ENCODE assay signal across 9 cellular contexts in genomic region chr2:158745067-158745865, GRCh38. TPM values are rescaled to one million over a fixed set of nuclear protein-coding genes. Genes with fewer than 3 reads are reported as not detected.
DNase-seq lines count a peak whose midpoint lies in the region; ATAC-seq and TF ChIP-seq lines count a peak whose summit lies in the region.
"Had no signal": no experiment of that assay in that cellular context is flagged by ENCODE, and none has a peak within 500 bp of the region (broad histone marks: within the 10 kb centered on the region; RNA-seq: fewer than 3 reads in every experiment).

No MANE protein-coding gene starts in this region.

- intact Hi-C loops in psoas muscle (cut with DNase I) = no loop called here

- peaks cover 23% of the 10 kb centered on the region for H3K27me3 Mint-ChIP-seq in activated naive CD8-positive, alpha-beta T cell treated with anti-CD3 and anti-CD28 coated beads, Interleukin-2, amount 50 U/mL, for 24 hours

- ATAC-seq in HG03175 (IDR thresholded peaks at IDR 0.05; ENCODE audit: unreplicated experiment) (peak; percentile 58), psoas muscle (peak in 1 of 4 donors; percentile 36)
- peak; percentile 38 for ATAC-seq in activated naive CD8-positive, alpha-beta T cell treated with anti-CD3 and anti-CD28 coated beads, Interleukin-2, amount 50 U/mL, for 24 hours
- ATAC-seq: effector memory CD8-positive, alpha-beta T cell had no signal

- H3K9me3 Mint-ChIP-seq in activated naive CD8-positive, alpha-beta T cell treated with anti-CD3 and anti-CD28 coated beads, Interleukin-2, amount 50 U/mL, for 24 hours = no peaks in the 10 kb centered on the region
- H3K9me3 Mint-ChIP-seq: effector memory CD8-positive, alpha-beta T cell had no signal

- H3K27ac Mint-ChIP-seq in activated naive CD8-positive, alpha-beta T cell treated with anti-CD3 and anti-CD28 coated beads, Interleukin-2, amount 50 U/mL, for 24 hours = no peak overlapping the region

- H3K36me3 ChIP-seq in right atrium auricular region (no peaks in the 10 kb centered on the region), psoas muscle (ENCODE audit: insufficient read depth in 1 of 2, low read depth in 1 of 2) (no peaks in the 10 kb centered on the region)
- H3K36me3 ChIP-seq in effector memory CD4-positive, alpha-beta T cell (ENCODE audit: control insufficient read depth, insufficient read depth, low read length) = no peaks in the 10 kb centered on the region

- peak; percentile 28 to 70 for TF ChIP-seq CTCF in right atrium auricular region (IDR thresholded peaks at IDR 0.05)
- TF ChIP-seq CTCF in psoas muscle (IDR thresholded peaks at IDR 0.05) = peak; percentile 43

- no peak overlapping the region for H3K4me3 ChIP-seq in right atrium auricular region
- no peak overlapping the region for H3K4me3 ChIP-seq in psoas muscle
- H3K4me3 ChIP-seq in effector memory CD4-positive, alpha-beta T cell (ENCODE audit: insufficient read depth, low read depth, low read length, poor library complexity, severe bottlenecking) = no peak overlapping the region

- no peak overlapping the region for H3K4me3 Mint-ChIP-seq in activated naive CD8-positive, alpha-beta T cell treated with anti-CD3 and anti-CD28 coated beads, Interleukin-2, amount 50 U/mL, for 24 hours
- H3K4me3 Mint-ChIP-seq: effector memory CD8-positive, alpha-beta T cell had no signal

- H3K4me1 Mint-ChIP-seq in activated naive CD8-positive, alpha-beta T cell treated with anti-CD3 and anti-CD28 coated beads, Interleukin-2, amount 50 U/mL, for 24 hours = no peaks in the 10 kb centered on the region

- no peaks in the 10 kb centered on the region for H3K9me3 ChIP-seq in right atrium auricular region
- H3K9me3 ChIP-seq in psoas muscle = no peaks in the 10 kb centered on the region
- no peaks in the 10 kb centered on the region for H3K9me3 ChIP-seq in effector memory CD4-positive, alpha-beta T cell (ENCODE audit: control insufficient read depth, low read length)

- H3K4me1 ChIP-seq in right atrium auricular region = peaks cover 0 to 55% of the 10 kb centered on the region in 2 donors
- no peaks in the 10 kb centered on the region for H3K4me1 ChIP-seq in psoas muscle
- no peaks in the 10 kb centered on the region for H3K4me1 ChIP-seq in effector memory CD4-positive, alpha-beta T cell (ENCODE audit: control insufficient read depth, insufficient read depth, low read length, poor library complexity, severe bottlenecking)

- H3K27me3 ChIP-seq in right atrium auricular region (no peaks in the 10 kb centered on the region), psoas muscle (ENCODE audit: insufficient read depth in 3 of 3, low read length in 2 of 3) (peaks cover 0 to 4% (median 1%) of the 10 kb centered on the region in 3 donors)
- H3K27me3 ChIP-seq in effector memory CD4-positive, alpha-beta T cell (replicated peaks; ENCODE audit: control insufficient read depth, insufficient read depth, low read length, poor library complexity, severe bottlenecking) = peaks cover 3% of the 10 kb centered on the region

- H3K36me3 Mint-ChIP-seq in activated naive CD8-positive, alpha-beta T cell treated with anti-CD3 and anti-CD28 coated beads, Interleukin-2, amount 50 U/mL, for 24 hours (ENCODE audit: low read depth) = no peaks in the 10 kb centered on the region

- H3K27ac ChIP-seq in right atrium auricular region = no peak overlapping the region
- no peak overlapping the region for H3K27ac ChIP-seq in psoas muscle
- no peak overlapping the region for H3K27ac ChIP-seq in effector memory CD4-positive, alpha-beta T cell (ENCODE audit: insufficient read depth, low read length, poor library complexity, severe bottlenecking)

- WGBS in psoas muscle, 3 donors = 46 to 53% (median 47%) methylated on average over 16 of the region's 16 CpGs

- peak; percentile 1 to 51 (median 16) for DNase-seq in stimulated activated naive CD4-positive, alpha-beta T cell (lab: John Stamatoyannopoulos, UW)
- no peak for DNase-seq in stimulated activated naive CD4-positive, alpha-beta T cell treated with Interleukin-2 at 50 U/mL for 16 hours (lab: John Stamatoyannopoulos, UW)
- DNase-seq in NCI-H526 treated with DMSO at 0.1 percent for 48 hours (lab: John Stamatoyannopoulos, UW) (peak; percentile 85), right atrium auricular region (ENCODE audit: low spot score) (no peak), psoas muscle (no peak)
- DNase-seq in activated naive CD8-positive, alpha-beta T cell treated with anti-CD3 and anti-CD28 coated beads, Interleukin-2, amount 50 U/mL, for 24 hours = peak; percentile 28
- no peak for DNase-seq in effector memory CD4-positive, alpha-beta T cell

RNA-seq across cellular contexts. Expression of gene DAPL1, which starts 49.9 kb away (rescaled TPM):
- total RNA-seq in right atrium auricular region (not detected), psoas muscle (not detected)
- polyA plus RNA-seq in psoas muscle = not detected

Comparison
In these comparisons a context has a peak if more than half of its experiments do, and no peak if none do; other contexts are left out.
1. DNase-seq: peak in stimulated activated naive CD4-positive, alpha-beta T cell (6 of 6), NCI-H526 treated with DMSO at 0.1 percent for 48 hours (single experiment) and activated naive CD8-positive, alpha-beta T cell treated with anti-CD3 and anti-CD28 coated beads, Interleukin-2, amount 50 U/mL, for 24 hours (single experiment); none in stimulated activated naive CD4-positive, alpha-beta T cell treated with Interleukin-2 at 50 U/mL for 16 hours (single experiment), right atrium auricular region (single experiment), psoas muscle (0 of 2) and effector memory CD4-positive, alpha-beta T cell (0 of 3).